In the genomic region with DNA sequence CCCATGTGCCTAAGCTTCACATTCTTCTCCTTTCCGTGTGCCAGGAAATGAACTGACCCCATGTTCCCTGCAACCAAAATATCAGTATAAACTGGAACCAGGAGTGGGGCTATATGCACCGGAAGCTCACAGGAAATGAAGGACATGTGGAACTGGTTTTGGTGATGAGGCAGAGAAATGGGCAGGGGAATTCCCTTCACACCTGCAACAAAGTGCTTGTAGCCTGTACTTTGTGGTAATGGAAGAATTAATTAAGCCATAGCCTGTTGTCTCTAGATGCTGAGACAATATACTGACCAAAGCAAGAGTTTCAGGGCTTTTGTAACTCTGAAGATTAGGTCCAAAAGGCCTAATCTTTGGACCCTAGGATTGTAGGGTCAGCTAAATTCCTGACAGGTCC, we compare ENCODE assay signal across 25 cellular contexts. TPM values are rescaled to one million over a fixed set of nuclear protein-coding genes. Genes with fewer than 3 reads are reported as not detected.
"Had no signal": no experiment of that assay in that cellular context is flagged by ENCODE, and none has a peak within 500 bp of the region (broad histone marks: within the 10 kb centered on the region; RNA-seq: fewer than 3 reads in every experiment).

No MANE protein-coding gene starts in this region.

- DNase-seq: Karpas-422, KBM-7, MG63, NCI-H1048, NCI-H1105, NCI-H1417 treated with DMSO at 0.1 percent for 48 hours, NCI-H146, NCI-H1694 treated with DMSO at 0.1 percent for 48 hours, NCI-H2029, NCI-H2081 treated with DMSO at 0.1 percent for 48 hours, NCI-H2171, NCI-H226, NCI-H446, NCI-H510A, NCI-H524 treated with DMSO at 0.1 percent for 48 hours, NCI-H69, NCI-H774, SHP77, SK-N-SH, SW 1271, T-cell had no signal

- FAIRE-seq: RCC 7860 had no signal

- H3K27ac ChIP-seq: RWPE1 had no signal

- H3K27me3 Mint-ChIP-seq: T-cell had no signal

- ATAC-seq: T-cell had no signal

- H3K4me3 Mint-ChIP-seq: T-cell; T-helper 1 cell treated with Interleukin-12 subunit alpha and Interleukin-12 subunit beta and Interleukin-4 antibody, amounts not matched to agents 30 μg/mL and 1 μg/mL, for 36 hours had no signal

- H3K9me3 ChIP-seq: MG63, SK-N-SH had no signal

- H3K9me2 ChIP-seq: SK-N-SH had no signal

- H3K4me3 ChIP-seq: MG63 had no signal

- H3K9ac ChIP-seq: SK-N-SH had no signal

- H3K4me2 ChIP-seq: SK-N-SH had no signal

- H3K36me3 Mint-ChIP-seq: T-cell had no signal

- H3K4me1 Mint-ChIP-seq: T-cell had no signal

- H3K36me3 ChIP-seq: MG63 had no signal

RNA-seq across cellular contexts. Expression of gene HS6ST3, which starts 21.2 kb away (rescaled TPM):
- total RNA-seq: HT-29, T-cell had no signal
